In the genomic region with DNA sequence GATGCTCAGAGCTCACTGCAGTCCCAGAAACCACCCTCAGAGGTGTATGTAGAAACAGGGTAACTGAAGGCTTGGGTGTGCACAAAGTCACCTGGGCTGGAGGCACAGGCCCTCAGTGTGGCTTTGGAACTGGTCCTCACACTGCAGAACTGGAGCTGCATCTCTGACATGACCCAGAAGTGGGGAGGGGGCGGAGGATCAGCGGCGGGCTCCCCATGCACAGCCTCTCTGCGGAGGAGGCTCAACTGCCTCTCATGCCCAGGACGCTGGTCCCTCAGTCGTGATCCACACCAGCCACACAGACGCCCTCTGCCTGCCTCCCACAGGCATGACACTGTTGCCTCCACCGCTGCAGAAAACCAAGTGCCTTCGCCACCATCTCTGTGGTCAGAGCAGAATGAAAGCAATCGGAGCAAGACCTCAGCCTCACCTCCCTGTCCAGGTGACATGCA, we compare ENCODE assay signal across 9 cellular contexts.
DNase-seq lines count a peak whose midpoint lies in the region; ATAC-seq and TF ChIP-seq lines count a peak whose summit lies in the region.
"Had no signal": no experiment of that assay in that cellular context is flagged by ENCODE, and none has a peak within 500 bp of the region (broad histone marks: within the 10 kb centered on the region; RNA-seq: fewer than 3 reads in every experiment).

No MANE protein-coding gene starts in this region.

- H4K20me1 ChIP-seq in GM23248 (ENCODE audit: insufficient read depth) (no peaks in the 10 kb centered on the region), smooth muscle cell (ENCODE audit: low read depth) (no peaks in the 10 kb centered on the region)

- ATAC-seq in RWPE2 (ENCODE audit: low read depth) (no peak), left ventricle myocardium superior (peak; percentile 56)
- no peak for ATAC-seq in activated T-cell treated with anti-CD3 and anti-CD28 coated beads, Interleukin-2, amount 50 U/mL, for 4 hours

- intact Hi-C loops in left ventricle myocardium superior (cut with micrococcal nuclease) (no loop called here), vagina (cut with DNase I) (no loop called here)

- TF ChIP-seq CTCF in RWPE2 (IDR thresholded peaks at IDR 0.05; ENCODE audit: poor library complexity, severe bottlenecking) (peak; percentile 22), smooth muscle cell (IDR thresholded peaks at IDR 0.05; ENCODE audit: borderline replicate concordance, insufficient read depth, poor library complexity, severe bottlenecking) (peak; percentile 50), vagina (IDR thresholded peaks at IDR 0.05) (no peak)

- H3K27me3 ChIP-seq in GM23248 (replicated peaks; ENCODE audit: insufficient read depth) (no peaks in the 10 kb centered on the region), RWPE2 (ENCODE audit: insufficient read depth, poor library complexity, severe bottlenecking) (no peaks in the 10 kb centered on the region), smooth muscle cell (ENCODE audit: low read depth) (peaks cover 18% of the 10 kb centered on the region), vagina (no peaks in the 10 kb centered on the region)

- H3F3A ChIP-seq in GM23248 (ENCODE audit: insufficient read depth) (no peaks in the 10 kb centered on the region), smooth muscle cell (ENCODE audit: low read depth) (no peaks in the 10 kb centered on the region)

- H3K9ac ChIP-seq in GM23248 (no peak overlapping the region), smooth muscle cell (ENCODE audit: low read depth) (no peak overlapping the region)

- H3K4me3 Mint-ChIP-seq in activated T-cell treated with anti-CD3 and anti-CD28 coated beads, Interleukin-2, amount 50 U/mL, for 4 hours, result no peak overlapping the region

- no peaks in the 10 kb centered on the region for H3K9me3 Mint-ChIP-seq in activated T-cell treated with anti-CD3 and anti-CD28 coated beads, Interleukin-2, amount 50 U/mL, for 4 hours

- no peaks in the 10 kb centered on the region for H3K36me3 Mint-ChIP-seq in activated T-cell treated with anti-CD3 and anti-CD28 coated beads, Interleukin-2, amount 50 U/mL, for 4 hours (ENCODE audit: insufficient read depth)

- H3K4me1 ChIP-seq in GM23248 (ENCODE audit: insufficient read depth) (no peaks in the 10 kb centered on the region), RWPE2 (ENCODE audit: insufficient read depth, poor library complexity, severe bottlenecking) (peaks cover 34% of the 10 kb centered on the region), smooth muscle cell (ENCODE audit: low read depth) (no peaks in the 10 kb centered on the region), vagina (no peaks in the 10 kb centered on the region)

- H3K4me1 Mint-ChIP-seq in activated T-cell treated with anti-CD3 and anti-CD28 coated beads, Interleukin-2, amount 50 U/mL, for 4 hours (ENCODE audit: low read depth), result no peaks in the 10 kb centered on the region

- peaks cover 49% of the 10 kb centered on the region for H3K27me3 Mint-ChIP-seq in activated T-cell treated with anti-CD3 and anti-CD28 coated beads, Interleukin-2, amount 50 U/mL, for 4 hours (ENCODE audit: low read depth)

- H3K4me2 ChIP-seq in GM23248 (ENCODE audit: unreplicated experiment) (no peak overlapping the region), smooth muscle cell (no peak overlapping the region)

- DNase-seq in COLO668 (lab: John Stamatoyannopoulos, UW; ENCODE audit: unreplicated experiment) (peak; percentile 33), GM23248 (peak; percentile 38), RWPE2 (ENCODE audit: low spot score) (no peak), left ventricle myocardium superior (peak; percentile 69), smooth muscle cell (lab: John Stamatoyannopoulos, UW; ENCODE audit: unreplicated experiment) (no peak), vagina (ENCODE audit: extremely low spot score in 2 of 2) (no peak)
- DNase-seq in activated T-cell treated with anti-CD3 and anti-CD28 coated beads, Interleukin-2, amount 50 U/mL, for 4 hours, result no peak
- no peak for DNase-seq in activated T-cell treated with anti-CD3 and anti-CD28 coated beads, Interleukin-2, amount 50 U/mL, for 1 hour

- H3K4me3 ChIP-seq in GM23248, result no peak overlapping the region
- no peak overlapping the region for H3K4me3 ChIP-seq in RWPE2 (ENCODE audit: severe bottlenecking)
- no peak overlapping the region for H3K4me3 ChIP-seq in smooth muscle cell
- no peak overlapping the region for H3K4me3 ChIP-seq in vagina

- H3K79me2 ChIP-seq in GM23248 (ENCODE audit: insufficient read depth) (no peaks in the 10 kb centered on the region), smooth muscle cell (ENCODE audit: low read depth) (no peaks in the 10 kb centered on the region)

- in situ Hi-C loops in GM23248 (cut with MboI), result no loop called here

- H3K27ac ChIP-seq in GM23248 (no peak overlapping the region), RWPE2 (ENCODE audit: poor library complexity, severe bottlenecking) (no peak overlapping the region), smooth muscle cell (ENCODE audit: low read depth) (no peak overlapping the region), vagina (no peak overlapping the region)
- H3K27ac ChIP-seq: epithelial cell of prostate had no signal

- H3K36me3 ChIP-seq in GM23248 (ENCODE audit: low read depth) (no peaks in the 10 kb centered on the region), RWPE2 (ENCODE audit: low read depth) (no peaks in the 10 kb centered on the region), smooth muscle cell (ENCODE audit: low read depth) (no peaks in the 10 kb centered on the region), vagina (no peaks in the 10 kb centered on the region)

- H2AFZ ChIP-seq in GM23248, result no peak overlapping the region
- H2AFZ ChIP-seq in smooth muscle cell (ENCODE audit: low read depth), result no peak overlapping the region

- H3K9me3 ChIP-seq in GM23248 (ENCODE audit: low read depth) (no peaks in the 10 kb centered on the region), RWPE2 (ENCODE audit: severe bottlenecking) (no peaks in the 10 kb centered on the region), smooth muscle cell (replicated peaks; ENCODE audit: low read depth) (no peaks in the 10 kb centered on the region), vagina (no peaks in the 10 kb centered on the region)

- no peaks in the 10 kb centered on the region for H3K9me2 ChIP-seq in GM23248 (ENCODE audit: insufficient read depth)

- WGBS in GM23248 (ENCODE audit: low coverage in 1 of 2, low lambda C conversion rate in 2 of 2, missing lambda C conversion rate in 2 of 2), 2 experiments, result 47 to 48% methylated on average over 10 of the region's 10 CpGs
- 28% methylated on average over 10 of the region's 10 CpGs for WGBS in smooth muscle cell (ENCODE audit: low lambda C conversion rate)

- no peak for TF ChIP-seq POLR2A in vagina (IDR thresholded peaks at IDR 0.05)

Comparison
In these comparisons a context has a peak if more than half of its experiments do, and no peak if none do; other contexts are left out.
1. DNase-seq: peak in COLO668 (single experiment), GM23248 (single experiment) and left ventricle myocardium superior (single experiment); none in RWPE2 (single experiment), smooth muscle cell (single experiment), vagina (0 of 2), activated T-cell treated with anti-CD3 and anti-CD28 coated beads, Interleukin-2, amount 50 U/mL, for 4 hours (single experiment) and activated T-cell treated with anti-CD3 and anti-CD28 coated beads, Interleukin-2, amount 50 U/mL, for 1 hour (single experiment).
2. CTCF ChIP-seq: peak in RWPE2 (single experiment) and smooth muscle cell (single experiment); none in vagina (0 of 3).